22 cellular contexts compared by ENCODE assay signal in genomic region chr1:15022069-15022468, GRCh38.
"Had no signal": no experiment of that assay in that cellular context is flagged by ENCODE, and none has a peak within 500 bp of the region (broad histone marks: within the 10 kb centered on the region; RNA-seq: fewer than 3 reads in every experiment).

No MANE protein-coding gene starts in this region.

- H3K27me3 Mint-ChIP-seq: activated naive CD8-positive, alpha-beta T cell treated with anti-CD3 and anti-CD28 coated beads, Interleukin-2, amount 50 U/mL, for 24 hours; stimulated activated naive CD8-positive, alpha-beta T cell treated with anti-CD3 and anti-CD28 coated beads, Interleukin-15, amount 100 ng/mL, for 72 hours had no signal

- H3K36me3 Mint-ChIP-seq: naive thymus-derived CD8-positive, alpha-beta T cell; stimulated activated effector memory CD8-positive, alpha-beta T cell treated with anti-CD3 and anti-CD28 coated beads, Interleukin-12 subunit alpha, Interleukin-12 subunit beta, amount 100 ng/mL, for 72 hours had no signal

- H3K27ac ChIP-seq: pancreas, psoas muscle, right atrium auricular region, tibial nerve had no signal

- H3K4me3 Mint-ChIP-seq: activated naive CD8-positive, alpha-beta T cell treated with anti-CD3 and anti-CD28 coated beads, Interleukin-2, amount 50 U/mL, for 24 hours; activated T-cell treated with anti-CD3 and anti-CD28 coated beads, Interleukin-2, amount 50 U/mL, for 72 hours; naive thymus-derived CD8-positive, alpha-beta T cell; stimulated activated effector memory CD8-positive, alpha-beta T cell treated with anti-CD3 and anti-CD28 coated beads, Interleukin-12 subunit alpha, Interleukin-12 subunit beta, amount 100 ng/mL, for 72 hours; stimulated activated naive CD8-positive, alpha-beta T cell treated with anti-CD3 and anti-CD28 coated beads, Interleukin-15, amount 100 ng/mL, for 72 hours; T-helper 1 cell treated with Interleukin-12 subunit alpha and Interleukin-12 subunit beta and Interleukin-4 antibody, amounts not matched to agents 30 μg/mL and 1 μg/mL, for 36 hours had no signal

- H3K4me1 ChIP-seq: pancreas, psoas muscle, tibial nerve, uterus had no signal

- ATAC-seq: activated naive CD8-positive, alpha-beta T cell treated with anti-CD3 and anti-CD28 coated beads, Interleukin-2, amount 50 U/mL, for 24 hours; activated T-cell treated with anti-CD3 and anti-CD28 coated beads, Interleukin-2, amount 50 U/mL, for 72 hours; naive thymus-derived CD8-positive, alpha-beta T cell; pancreas; psoas muscle; stimulated activated effector memory CD8-positive, alpha-beta T cell treated with anti-CD3 and anti-CD28 coated beads, Interleukin-12 subunit alpha, Interleukin-12 subunit beta, amount 100 ng/mL, for 72 hours; stimulated activated naive CD8-positive, alpha-beta T cell treated with anti-CD3 and anti-CD28 coated beads, Interleukin-15, amount 100 ng/mL, for 72 hours had no signal

- H3K9me3 ChIP-seq: pancreas, psoas muscle, right atrium auricular region, suprapubic skin, uterus had no signal

- H3K4me3 ChIP-seq: cardiac muscle cell, pancreas, psoas muscle, right atrium auricular region, suprapubic skin, tibial nerve, uterus had no signal

- DNase-seq: activated CD4-positive, alpha-beta T cell treated with anti-CD3 and anti-CD28 coated beads for 4 hours; activated CD4-positive, alpha-beta T cell treated with anti-CD3 and anti-CD28 coated beads, Interleukin-2, amount 50 U/mL, for 48 hours; activated CD4-positive, CD25-positive, alpha-beta regulatory T cell; activated effector memory CD4-positive, alpha-beta T cell treated with Interleukin-2 at 50 U/mL for 16 hours; activated naive CD4-positive, alpha-beta T cell treated with anti-CD3 and anti-CD28 coated beads, Interleukin-2, amount 50 U/mL, for 16 hours; activated naive CD8-positive, alpha-beta T cell treated with anti-CD3 and anti-CD28 coated beads, Interleukin-2, amount 50 U/mL, for 24 hours; activated T-cell treated with anti-CD3 and anti-CD28 coated beads, Interleukin-2, amount 50 U/mL, for 72 hours; dermis blood vessel endothelial cell; effector CD8-positive, alpha-beta T cell; naive thymus-derived CD8-positive, alpha-beta T cell; pancreas; stimulated activated CD4-positive, alpha-beta T cell treated with anti-CD3 and anti-CD28 coated beads, Interleukin-12 subunit alpha, Interleukin-12 subunit beta, amount 100 ng/mL, for 4 hours; stimulated activated naive CD8-positive, alpha-beta T cell treated with anti-CD3 and anti-CD28 coated beads, Interleukin-15, amount 100 ng/mL, for 72 hours; T1000; uterus had no signal

- H3K27ac Mint-ChIP-seq: activated naive CD8-positive, alpha-beta T cell treated with anti-CD3 and anti-CD28 coated beads, Interleukin-2, amount 50 U/mL, for 24 hours; activated T-cell treated with anti-CD3 and anti-CD28 coated beads, Interleukin-2, amount 50 U/mL, for 72 hours; naive thymus-derived CD8-positive, alpha-beta T cell; stimulated activated effector memory CD8-positive, alpha-beta T cell treated with anti-CD3 and anti-CD28 coated beads, Interleukin-12 subunit alpha, Interleukin-12 subunit beta, amount 100 ng/mL, for 72 hours; stimulated activated naive CD8-positive, alpha-beta T cell treated with anti-CD3 and anti-CD28 coated beads, Interleukin-15, amount 100 ng/mL, for 72 hours; T-helper 1 cell treated with Interleukin-12 subunit alpha and Interleukin-12 subunit beta and Interleukin-4 antibody, amounts not matched to agents 30 μg/mL and 1 μg/mL, for 36 hours had no signal

- H3K27me3 ChIP-seq: cardiac muscle cell, pancreas, right atrium auricular region, suprapubic skin, tibial nerve, uterus had no signal

- H3K36me3 ChIP-seq: cardiac muscle cell, pancreas, right atrium auricular region, suprapubic skin, tibial nerve, uterus had no signal

- H3K4me1 Mint-ChIP-seq: activated naive CD8-positive, alpha-beta T cell treated with anti-CD3 and anti-CD28 coated beads, Interleukin-2, amount 50 U/mL, for 24 hours; stimulated activated effector memory CD8-positive, alpha-beta T cell treated with anti-CD3 and anti-CD28 coated beads, Interleukin-12 subunit alpha, Interleukin-12 subunit beta, amount 100 ng/mL, for 72 hours; stimulated activated naive CD8-positive, alpha-beta T cell treated with anti-CD3 and anti-CD28 coated beads, Interleukin-15, amount 100 ng/mL, for 72 hours had no signal

- H3K9me3 Mint-ChIP-seq: activated naive CD8-positive, alpha-beta T cell treated with anti-CD3 and anti-CD28 coated beads, Interleukin-2, amount 50 U/mL, for 24 hours; activated T-cell treated with anti-CD3 and anti-CD28 coated beads, Interleukin-2, amount 50 U/mL, for 72 hours; naive thymus-derived CD8-positive, alpha-beta T cell; stimulated activated effector memory CD8-positive, alpha-beta T cell treated with anti-CD3 and anti-CD28 coated beads, Interleukin-12 subunit alpha, Interleukin-12 subunit beta, amount 100 ng/mL, for 72 hours; stimulated activated naive CD8-positive, alpha-beta T cell treated with anti-CD3 and anti-CD28 coated beads, Interleukin-15, amount 100 ng/mL, for 72 hours; T-helper 1 cell treated with Interleukin-12 subunit alpha and Interleukin-12 subunit beta and Interleukin-4 antibody, amounts not matched to agents 30 μg/mL and 1 μg/mL, for 36 hours had no signal
